In the genomic region with DNA sequence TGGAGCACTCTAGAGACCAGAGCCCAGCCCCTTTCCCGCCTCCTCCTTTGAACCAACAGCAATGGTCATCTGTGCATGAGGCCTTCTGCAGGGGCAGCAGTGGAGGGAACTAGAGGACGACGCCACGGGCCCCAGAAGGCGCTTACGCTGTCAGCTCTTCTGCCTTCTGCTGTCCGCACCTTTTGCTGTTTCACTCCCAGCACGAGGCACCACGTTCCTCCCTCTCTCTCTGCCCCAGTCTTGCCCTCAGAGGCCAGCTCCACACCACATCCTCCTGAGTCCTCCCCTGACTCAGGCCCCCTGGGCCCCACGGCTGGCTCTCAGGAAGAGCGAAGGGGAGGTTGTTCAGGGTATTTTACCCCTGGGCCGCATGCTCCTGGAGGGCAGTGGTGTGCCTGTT, we compare ENCODE assay signal across 26 cellular contexts.
"Had no signal": no experiment of that assay in that cellular context is flagged by ENCODE, and none has a peak within 500 bp of the region (broad histone marks: within the 10 kb centered on the region; RNA-seq: fewer than 3 reads in every experiment).

No MANE protein-coding gene starts in this region.

- H3K4me1 ChIP-seq: foreskin keratinocyte, left lung, parathyroid adenoma, psoas muscle, sigmoid colon, thyroid gland, upper lobe of right lung had no signal

- H3K9me3 ChIP-seq: heart left ventricle, left lung, mucosa of descending colon, psoas muscle, sigmoid colon, stomach, thyroid gland, upper lobe of right lung had no signal

- DNase-seq: activated B cell treated with CpG ODN at 0.5 μM for 24 hours; activated CD4-positive, alpha-beta T cell treated with anti-CD3 and anti-CD28 coated beads, Interleukin-2, amount 50 U/mL, for 1 hour; activated CD8-positive, alpha-beta memory T cell treated with anti-CD3 and anti-CD28 coated beads, Interleukin-2, amount 10 ng/mL, durations not matched to agents 7 days and 5 days; activated CD8-positive, alpha-beta T cell treated with anti-CD3 and anti-CD28 coated beads, Interleukin-2, amount 10 ng/mL, durations not matched to agents 7 days and 5 days; activated T-cell treated with anti-CD3 and anti-CD28 coated beads, Interleukin-2, amount 50 U/mL, for 48 hours; foreskin keratinocyte; heart left ventricle; left lung; sigmoid colon; small intestine; stimulated activated CD4-positive, alpha-beta T cell treated with anti-CD3 and anti-CD28 coated beads, Interleukin-1b, Interleukin-23, amount 100 ng/mL, for 48 hours; stimulated activated CD4-positive, alpha-beta T cell treated with anti-CD3 and anti-CD28 coated beads, Interleukin-4, amount 100 ng/mL, for 4 hours; stimulated activated CD8-positive, alpha-beta memory T cell treated with anti-CD3 and anti-CD28 coated beads, Interleukin-4, amount 100 ng/mL, for 48 hours; stimulated activated naive B cell treated with anti-CD40 and anti-IgM and Interleukin-4, amounts not matched to agents 10 μg/mL and 1 μg/mL and 100 μg/mL, for 72 hours; stomach; T-helper 1 cell; thyroid gland; upper lobe of right lung had no signal

- H3K79me2 ChIP-seq: parathyroid adenoma had no signal

- H3K36me3 ChIP-seq: thyroid gland, upper lobe of right lung had no signal

- H2AFZ ChIP-seq: parathyroid adenoma had no signal

- H3K27me3 ChIP-seq: heart left ventricle, thyroid gland, upper lobe of right lung had no signal

- H3K4me1 Mint-ChIP-seq: activated B cell treated with CpG ODN at 0.5 μM for 24 hours; activated naive CD4-positive, alpha-beta T cell treated with anti-CD3 and anti-CD28 coated beads, Interleukin-2, amount 50 U/mL, for 24 hours; nephron had no signal

- ATAC-seq: activated CD8-positive, alpha-beta memory T cell treated with anti-CD3 and anti-CD28 coated beads, Interleukin-2, amount 10 ng/mL, durations not matched to agents 7 days and 5 days; activated CD8-positive, alpha-beta T cell treated with anti-CD3 and anti-CD28 coated beads, Interleukin-2, amount 10 ng/mL, durations not matched to agents 7 days and 5 days; foreskin keratinocyte; heart left ventricle; left lung; stimulated activated naive B cell treated with anti-CD40 and anti-IgM and Interleukin-4, amounts not matched to agents 10 μg/mL and 1 μg/mL and 100 μg/mL, for 72 hours; upper lobe of right lung had no signal

- H3K27ac Mint-ChIP-seq: activated B cell treated with CpG ODN at 0.5 μM for 24 hours; activated CD8-positive, alpha-beta memory T cell treated with anti-CD3 and anti-CD28 coated beads, Interleukin-2, amount 10 ng/mL, durations not matched to agents 7 days and 5 days; activated CD8-positive, alpha-beta T cell treated with anti-CD3 and anti-CD28 coated beads, Interleukin-2, amount 10 ng/mL, durations not matched to agents 7 days and 5 days; activated naive CD4-positive, alpha-beta T cell treated with anti-CD3 and anti-CD28 coated beads, Interleukin-2, amount 50 U/mL, for 24 hours; activated T-helper 2 cell treated with anti-CD3 and anti-CD28 coated beads, Interferon-gamma antibody, Interleukin-2, Interleukin-4, amounts not matched to agents 10 μg/mL and 5 μg/mL and 100 μg/mL, durations not matched to agents 14 hours and 24 hours and 36 hours; nephron; stimulated activated naive B cell treated with anti-CD40 and anti-IgM and Interleukin-4, amounts not matched to agents 10 μg/mL and 1 μg/mL and 100 μg/mL, for 72 hours; T-helper 2 cell treated with Interferon-gamma antibody and Interleukin-4, amounts not matched to agents 5 μg/mL and 100 μg/mL, for 36 hours had no signal

- H3K9me3 Mint-ChIP-seq: activated naive CD4-positive, alpha-beta T cell treated with anti-CD3 and anti-CD28 coated beads, Interleukin-2, amount 50 U/mL, for 24 hours; brain; nephron had no signal

- H3K9ac ChIP-seq: parathyroid adenoma had no signal

- H3K4me3 Mint-ChIP-seq: activated B cell treated with CpG ODN at 0.5 μM for 24 hours; activated CD8-positive, alpha-beta memory T cell treated with anti-CD3 and anti-CD28 coated beads, Interleukin-2, amount 10 ng/mL, durations not matched to agents 7 days and 5 days; activated CD8-positive, alpha-beta T cell treated with anti-CD3 and anti-CD28 coated beads, Interleukin-2, amount 10 ng/mL, durations not matched to agents 7 days and 5 days; activated naive CD4-positive, alpha-beta T cell treated with anti-CD3 and anti-CD28 coated beads, Interleukin-2, amount 50 U/mL, for 24 hours; brain; nephron; stimulated activated naive B cell treated with anti-CD40 and anti-IgM and Interleukin-4, amounts not matched to agents 10 μg/mL and 1 μg/mL and 100 μg/mL, for 72 hours; T-helper 2 cell treated with Interferon-gamma antibody and Interleukin-4, amounts not matched to agents 5 μg/mL and 100 μg/mL, for 36 hours had no signal

- H3K27ac ChIP-seq: foreskin keratinocyte, heart left ventricle, left lung, parathyroid adenoma, psoas muscle, sigmoid colon, stomach, thyroid gland, upper lobe of right lung had no signal

- H3K27me3 Mint-ChIP-seq: activated B cell treated with CpG ODN at 0.5 μM for 24 hours; activated CD8-positive, alpha-beta memory T cell treated with anti-CD3 and anti-CD28 coated beads, Interleukin-2, amount 10 ng/mL, durations not matched to agents 7 days and 5 days; activated naive CD4-positive, alpha-beta T cell treated with anti-CD3 and anti-CD28 coated beads, Interleukin-2, amount 50 U/mL, for 24 hours; brain; stimulated activated naive B cell treated with anti-CD40 and anti-IgM and Interleukin-4, amounts not matched to agents 10 μg/mL and 1 μg/mL and 100 μg/mL, for 72 hours had no signal

- H3K4me3 ChIP-seq: heart left ventricle, left lung, mucosa of descending colon, psoas muscle, sigmoid colon, stomach, thyroid gland, upper lobe of right lung had no signal
